ENCODE assay signal across 9 cellular contexts in genomic region chr5:153629027-153629426, GRCh38.
DNase-seq lines count a peak whose midpoint lies in the region; ATAC-seq and TF ChIP-seq lines count a peak whose summit lies in the region.
"Had no signal": no experiment of that assay in that cellular context is flagged by ENCODE, and none has a peak within 500 bp of the region (broad histone marks: within the 10 kb centered on the region; RNA-seq: fewer than 3 reads in every experiment).

No MANE protein-coding gene starts in this region.

- H3K27me3 ChIP-seq in HUES48 (ENCODE audit: control insufficient read depth, insufficient read depth, low read length) (no peaks in the 10 kb centered on the region), thyroid gland (no peaks in the 10 kb centered on the region)

- no peaks in the 10 kb centered on the region for H3K4me1 Mint-ChIP-seq in activated T-cell treated with anti-CD3 and anti-CD28 coated beads, Interleukin-2, amount 50 U/mL, for 4 hours (ENCODE audit: low read depth)

- in situ Hi-C loops in astrocyte of the cerebellum (cut with HindIII; ENCODE audit: low sequenced_read_pairs) = loop anchor here (10.0 kb wide), 1 partner anchor 56 kb away; no protein-coding TSS in a partner anchor

- DNase-seq in astrocyte of the cerebellum (ENCODE audit: low read depth) (peak; percentile 66), iPS DF 4.7 (ENCODE audit: extremely low read depth, low spot score) (peak; percentile 66), thyroid gland (peak; percentile 1 to 3), SKM-1 (lab: John Stamatoyannopoulos, UW; ENCODE audit: unreplicated experiment) (no peak), NCI-H526 (lab: John Stamatoyannopoulos, UW) (no peak)
- no peak for DNase-seq in activated T-cell treated with anti-CD3 and anti-CD28 coated beads, Interleukin-2, amount 50 U/mL, for 4 hours
- DNase-seq: activated naive CD4-positive, alpha-beta T cell treated with anti-CD3 and anti-CD28 coated beads for 36 hours had no signal

- ATAC-seq in activated T-cell treated with anti-CD3 and anti-CD28 coated beads, Interleukin-2, amount 50 U/mL, for 4 hours = no peak
- no peak for ATAC-seq in GM21526 (IDR thresholded peaks at IDR 0.05; ENCODE audit: low FRiP score, unreplicated experiment)

- H3K9ac ChIP-seq in HUES48 (ENCODE audit: low read depth, low read length) = no peak overlapping the region

- intact Hi-C loops in thyroid gland (cut with DNase I) = no loop called here

- no peaks in the 10 kb centered on the region for H3K27me3 Mint-ChIP-seq in activated T-cell treated with anti-CD3 and anti-CD28 coated beads, Interleukin-2, amount 50 U/mL, for 4 hours (ENCODE audit: low read depth)

- WGBS in thyroid gland, 2 donors = 13 to 21% methylated on average over 3 of the region's 3 CpGs

- H3K4me3 ChIP-seq in HUES48 (ENCODE audit: low read depth, low read length) (no peak overlapping the region), astrocyte of the cerebellum (ENCODE audit: low read depth, low read length) (no peak overlapping the region), thyroid gland (replicated peaks in 1 of 3) (no peak overlapping the region)

- H3K36me3 ChIP-seq in HUES48 (ENCODE audit: control insufficient read depth, insufficient read depth, low read length) = no peaks in the 10 kb centered on the region
- H3K36me3 ChIP-seq in thyroid gland = no peaks in the 10 kb centered on the region

- no peaks in the 10 kb centered on the region for H3K36me3 Mint-ChIP-seq in activated T-cell treated with anti-CD3 and anti-CD28 coated beads, Interleukin-2, amount 50 U/mL, for 4 hours (ENCODE audit: insufficient read depth)

- TF ChIP-seq CTCF in astrocyte of the cerebellum (IDR thresholded peaks at IDR 0.05; ENCODE audit: low read depth, low read length, missing control alignments) = peak; percentile 65
- TF ChIP-seq CTCF in thyroid gland (IDR thresholded peaks at IDR 0.05) = no peak

- H3K9me3 Mint-ChIP-seq in activated T-cell treated with anti-CD3 and anti-CD28 coated beads, Interleukin-2, amount 50 U/mL, for 4 hours = no peaks in the 10 kb centered on the region
- H3K9me3 Mint-ChIP-seq: activated naive CD4-positive, alpha-beta T cell treated with anti-CD3 and anti-CD28 coated beads for 36 hours had no signal

- H3K27ac ChIP-seq in HUES48 (ENCODE audit: low read depth, low read length) (peak overlapping the region; percentile 76), thyroid gland (no peak overlapping the region)

- no peaks in the 10 kb centered on the region for H3K9me3 ChIP-seq in HUES48 (ENCODE audit: control insufficient read depth, insufficient read depth, low read length)
- H3K9me3 ChIP-seq in thyroid gland = no peaks in the 10 kb centered on the region

- peaks cover 21% of the 10 kb centered on the region for H3K4me1 ChIP-seq in HUES48 (ENCODE audit: control insufficient read depth, insufficient read depth, low read length)
- H3K4me1 ChIP-seq in thyroid gland = peaks cover 0 to 4% of the 10 kb centered on the region in 2 donors

- no peak for TF ChIP-seq POLR2A in thyroid gland (IDR thresholded peaks at IDR 0.05)

- no peak overlapping the region for H3K4me3 Mint-ChIP-seq in activated T-cell treated with anti-CD3 and anti-CD28 coated beads, Interleukin-2, amount 50 U/mL, for 4 hours
- H3K4me3 Mint-ChIP-seq: activated naive CD4-positive, alpha-beta T cell treated with anti-CD3 and anti-CD28 coated beads for 36 hours had no signal

Comparison
In these comparisons a context has a peak if more than half of its experiments do, and no peak if none do; other contexts are left out.
1. DNase-seq: peak in astrocyte of the cerebellum (single experiment), iPS DF 4.7 (single experiment) and thyroid gland (2 of 2); none in SKM-1 (single experiment), NCI-H526 (0 of 2) and activated T-cell treated with anti-CD3 and anti-CD28 coated beads, Interleukin-2, amount 50 U/mL, for 4 hours (single experiment).